16 cellular contexts compared by ENCODE assay signal in genomic region chr2:71340176-71340575, GRCh38.
"Had no signal": no experiment of that assay in that cellular context is flagged by ENCODE, and none has a peak within 500 bp of the region (broad histone marks: within the 10 kb centered on the region; RNA-seq: fewer than 3 reads in every experiment).

No MANE protein-coding gene starts in this region.

- H3K27ac Mint-ChIP-seq: activated T-helper 2 cell treated with anti-CD3 and anti-CD28 coated beads, Interferon-gamma antibody, Interleukin-2, Interleukin-4, amounts not matched to agents 10 μg/mL and 5 μg/mL and 100 μg/mL, durations not matched to agents 14 hours and 24 hours and 36 hours had no signal

- ATAC-seq: esophagus mucosa; left colon; mucosa of descending colon; naive thymus-derived CD4-positive, alpha-beta T cell; stimulated activated naive B cell treated with anti-CD40 and anti-IgM and Interleukin-4, amounts not matched to agents 10 μg/mL and 1 μg/mL and 100 μg/mL, for 72 hours had no signal

- H3K9me3 ChIP-seq: mucosa of descending colon, suprapubic skin had no signal

- H3K4me3 Mint-ChIP-seq: stimulated activated naive B cell treated with anti-CD40 and anti-IgM and Interleukin-4, amounts not matched to agents 10 μg/mL and 1 μg/mL and 100 μg/mL, for 72 hours had no signal

- H3K27me3 ChIP-seq: cardiac muscle cell, suprapubic skin had no signal

- H3K9me3 Mint-ChIP-seq: activated T-helper 2 cell treated with anti-CD3 and anti-CD28 coated beads, Interferon-gamma antibody, Interleukin-2, Interleukin-4, amounts not matched to agents 10 μg/mL and 5 μg/mL and 100 μg/mL, durations not matched to agents 14 hours and 24 hours and 36 hours; naive thymus-derived CD4-positive, alpha-beta T cell; stimulated activated naive B cell treated with anti-CD40 and anti-IgM and Interleukin-4, amounts not matched to agents 10 μg/mL and 1 μg/mL and 100 μg/mL, for 72 hours had no signal

- H3K36me3 ChIP-seq: cardiac muscle cell, suprapubic skin had no signal

- H3K27me3 Mint-ChIP-seq: naive thymus-derived CD4-positive, alpha-beta T cell; stimulated activated naive B cell treated with anti-CD40 and anti-IgM and Interleukin-4, amounts not matched to agents 10 μg/mL and 1 μg/mL and 100 μg/mL, for 72 hours had no signal

- H3K4me3 ChIP-seq: cardiac muscle cell, lung, mucosa of descending colon, suprapubic skin had no signal

- H3K27ac ChIP-seq: cardiac muscle cell, suprapubic skin had no signal

- DNase-seq: activated CD4-positive, alpha-beta T cell treated with anti-CD3 and anti-CD28 coated beads, Interleukin-2, amount 50 U/mL, for 4 hours; activated CD4-positive, CD25-positive, alpha-beta regulatory T cell treated with anti-CD3 and anti-CD28 coated beads, Interleukin-2, amount 50 U/mL, for 72 hours; activated naive CD4-positive, alpha-beta T cell treated with anti-CD3 and anti-CD28 coated beads, Interleukin-2, amount 50 U/mL, for 16 hours; activated T-cell treated with anti-CD3 and anti-CD28 coated beads for 4 hours; left colon; mucosa of descending colon; naive thymus-derived CD4-positive, alpha-beta T cell; stimulated activated CD4-positive, alpha-beta T cell treated with anti-CD3 and anti-CD28 coated beads, Interleukin-2, amount 100 ng/mL, for 48 hours; stimulated activated naive B cell treated with anti-CD40 and anti-IgM and Interleukin-4, amounts not matched to agents 10 μg/mL and 1 μg/mL and 100 μg/mL, for 72 hours; T-helper 9 cell; trophoblast cell had no signal
